Comparison of ENCODE assay signal across 1 cellular context in the genomic region with DNA sequence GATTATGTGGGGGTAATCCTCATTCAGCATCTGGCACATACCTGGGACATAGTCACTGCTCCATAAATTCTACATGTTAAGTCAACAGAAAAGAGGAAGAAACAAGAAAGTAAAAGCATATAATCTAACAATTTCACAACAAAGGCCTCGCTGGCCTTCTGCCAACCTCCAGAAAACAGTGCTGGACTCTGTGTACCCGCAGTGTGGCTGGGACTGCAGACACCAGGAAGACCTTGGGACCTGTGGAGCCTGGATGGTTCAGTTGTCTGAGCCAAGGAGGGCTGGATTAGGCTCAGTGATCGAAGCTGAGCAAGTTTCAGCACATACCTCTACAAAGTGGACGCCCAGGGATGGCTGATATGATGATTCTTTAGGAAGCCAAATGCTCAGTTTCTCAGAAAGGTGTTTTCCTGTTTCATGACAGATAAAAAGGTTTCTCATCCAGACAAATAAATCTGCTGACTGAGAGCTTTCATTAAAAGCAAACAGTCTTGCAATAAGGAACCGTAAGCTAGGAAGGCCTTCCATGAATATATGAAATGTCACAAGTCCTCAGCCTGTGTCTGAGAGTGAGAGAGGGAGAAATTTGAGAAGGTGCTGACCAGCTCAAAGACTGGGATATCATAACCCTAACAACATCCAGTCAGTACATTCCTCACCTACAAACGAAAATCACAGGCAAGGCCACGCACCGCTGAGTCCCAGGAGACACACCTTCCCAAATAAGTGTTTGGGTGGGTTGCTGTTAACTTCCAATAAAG.
TF ChIP-seq lines count a peak whose summit lies in the region.

No MANE protein-coding gene starts in this region.

TF ChIP-seq in endothelial cell of umbilical vein, 7 proteins besides CTCF, POLR2A, EP300 and RAD21:
- TF ChIP-seq GATA2 (IDR thresholded peaks at IDR 0.05; ENCODE audit: insufficient read depth, insufficient read length, low read depth, low read length) (no peak), POLR2AphosphoS5 (IDR thresholded peaks at IDR 0.05; ENCODE audit: insufficient read depth, low read depth, low read length) (peak; percentile 25)
